ENCODE assay signal across 21 cellular contexts in genomic region chr1:62068978-62069377, GRCh38.
DNase-seq lines count a peak whose midpoint lies in the region; ATAC-seq, FAIRE-seq and TF ChIP-seq lines count a peak whose summit lies in the region.
"Had no signal": no experiment of that assay in that cellular context is flagged by ENCODE, and none has a peak within 500 bp of the region (broad histone marks: within the 10 kb centered on the region; RNA-seq: fewer than 3 reads in every experiment).

No MANE protein-coding gene starts in this region.

- H3K4me3 Mint-ChIP-seq in activated naive CD8-positive, alpha-beta T cell treated with anti-CD3 and anti-CD28 coated beads for 36 hours = no peak overlapping the region
- H3K4me3 Mint-ChIP-seq: H9; stimulated activated naive B cell treated with anti-CD40 and anti-IgM and Interleukin-4, amounts not matched to agents 10 μg/mL and 1 μg/mL and 100 μg/mL, for 72 hours had no signal

- no peak overlapping the region for H3K27ac Mint-ChIP-seq in activated naive CD8-positive, alpha-beta T cell treated with anti-CD3 and anti-CD28 coated beads for 36 hours
- H3K27ac Mint-ChIP-seq: stimulated activated naive B cell treated with anti-CD40 and anti-IgM and Interleukin-4, amounts not matched to agents 10 μg/mL and 1 μg/mL and 100 μg/mL, for 72 hours had no signal

- no peak overlapping the region for H3K4me3 ChIP-seq in stomach
- H3K4me3 ChIP-seq: dorsolateral prefrontal cortex, lung had no signal

- no peaks in the 10 kb centered on the region for H3K27me3 Mint-ChIP-seq in activated naive CD8-positive, alpha-beta T cell treated with anti-CD3 and anti-CD28 coated beads for 36 hours
- H3K27me3 Mint-ChIP-seq: stimulated activated naive B cell treated with anti-CD40 and anti-IgM and Interleukin-4, amounts not matched to agents 10 μg/mL and 1 μg/mL and 100 μg/mL, for 72 hours had no signal

- TF ChIP-seq POLR2A in stomach (IDR thresholded peaks at IDR 0.05) = no peak

- peak overlapping the region in 4 of 5 donors; percentile 15 to 75 (median 58) for H3K27ac ChIP-seq in stomach

- H3K9me3 ChIP-seq in stomach = no peaks in the 10 kb centered on the region
- H3K9me3 ChIP-seq: BE2C had no signal

- peaks cover 0 to 30% (median 24%) of the 10 kb centered on the region in 4 donors for H3K4me1 ChIP-seq in stomach
- H3K4me1 ChIP-seq: BE2C had no signal

- TF ChIP-seq CTCF in stomach (IDR thresholded peaks at IDR 0.05) = no peak

- intact Hi-C loops in stomach (cut with DNase I; ENCODE audit: low total_unique reads) = no loop called here

- WGBS in stomach, 5 donors = 34 to 53% (median 48%) methylated on average over 5 of the region's 5 CpGs

- no peak for ATAC-seq in HG03354 (IDR thresholded peaks at IDR 0.05; ENCODE audit: poor library complexity, severe bottlenecking, unreplicated experiment)
- ATAC-seq: stimulated activated naive B cell treated with anti-CD40 and anti-IgM and Interleukin-4, amounts not matched to agents 10 μg/mL and 1 μg/mL and 100 μg/mL, for 72 hours had no signal

- H3K36me3 ChIP-seq in stomach = no peaks in the 10 kb centered on the region
- H3K36me3 ChIP-seq: BE2C had no signal

- H3K9me3 Mint-ChIP-seq in activated naive CD8-positive, alpha-beta T cell treated with anti-CD3 and anti-CD28 coated beads for 36 hours = no peaks in the 10 kb centered on the region

- no peaks in the 10 kb centered on the region for H3K27me3 ChIP-seq in stomach
- H3K27me3 ChIP-seq: BE2C, dorsolateral prefrontal cortex had no signal

- no peak for TF ChIP-seq EP300 in stomach (IDR thresholded peaks at IDR 0.05)

- DNase-seq in NCI-H146 (lab: John Stamatoyannopoulos, UW) = peak; percentile 46
- peak; percentile 77 to 85 for DNase-seq in cerebellar nuclear complex (lab: John Stamatoyannopoulos, UW)
- DNase-seq in stomach = no peak
- no peak for DNase-seq in NCI-H1694 (lab: John Stamatoyannopoulos, UW)
- no peak for DNase-seq in activated naive CD8-positive, alpha-beta T cell treated with anti-CD3 and anti-CD28 coated beads for 36 hours
- DNase-seq in HUDEP-2 (lab: John Stamatoyannopoulos, UW; ENCODE audit: unreplicated experiment in 76 of 76) = no peak
- DNase-seq: activated CD8-positive, alpha-beta memory T cell treated with anti-CD3 and anti-CD28 coated beads for 24 hours; activated naive CD4-positive, alpha-beta T cell treated with Interleukin-2 at 50 U/mL for 16 hours; BE2C; glutamatergic neuron; H9; MM.1S; NCI-H524 treated with DMSO at 0.1 percent for 48 hours; occipital lobe; SHP77; stimulated activated naive B cell treated with anti-CD40 and anti-IgM and Interleukin-4, amounts not matched to agents 10 μg/mL and 1 μg/mL and 100 μg/mL, for 72 hours had no signal

- no peaks in the 10 kb centered on the region for H3K4me1 Mint-ChIP-seq in activated naive CD8-positive, alpha-beta T cell treated with anti-CD3 and anti-CD28 coated beads for 36 hours
- H3K4me1 Mint-ChIP-seq: stimulated activated naive B cell treated with anti-CD40 and anti-IgM and Interleukin-4, amounts not matched to agents 10 μg/mL and 1 μg/mL and 100 μg/mL, for 72 hours had no signal

- peaks cover 15% of the 10 kb centered on the region for H3K36me3 Mint-ChIP-seq in activated naive CD8-positive, alpha-beta T cell treated with anti-CD3 and anti-CD28 coated beads for 36 hours

- FAIRE-seq in islet of Langerhans (lab: Jason Lieb, UNC) = peak; percentile 100
- FAIRE-seq: GM12891 had no signal

Comparison
In these comparisons a context has a peak if more than half of its experiments do, and no peak if none do; other contexts are left out.
1. DNase-seq: peak in NCI-H146 (single experiment) and cerebellar nuclear complex (2 of 2); none in stomach (single experiment), NCI-H1694 (single experiment), activated naive CD8-positive, alpha-beta T cell treated with anti-CD3 and anti-CD28 coated beads for 36 hours (single experiment) and HUDEP-2 (0 of 76).